In the genomic region with DNA sequence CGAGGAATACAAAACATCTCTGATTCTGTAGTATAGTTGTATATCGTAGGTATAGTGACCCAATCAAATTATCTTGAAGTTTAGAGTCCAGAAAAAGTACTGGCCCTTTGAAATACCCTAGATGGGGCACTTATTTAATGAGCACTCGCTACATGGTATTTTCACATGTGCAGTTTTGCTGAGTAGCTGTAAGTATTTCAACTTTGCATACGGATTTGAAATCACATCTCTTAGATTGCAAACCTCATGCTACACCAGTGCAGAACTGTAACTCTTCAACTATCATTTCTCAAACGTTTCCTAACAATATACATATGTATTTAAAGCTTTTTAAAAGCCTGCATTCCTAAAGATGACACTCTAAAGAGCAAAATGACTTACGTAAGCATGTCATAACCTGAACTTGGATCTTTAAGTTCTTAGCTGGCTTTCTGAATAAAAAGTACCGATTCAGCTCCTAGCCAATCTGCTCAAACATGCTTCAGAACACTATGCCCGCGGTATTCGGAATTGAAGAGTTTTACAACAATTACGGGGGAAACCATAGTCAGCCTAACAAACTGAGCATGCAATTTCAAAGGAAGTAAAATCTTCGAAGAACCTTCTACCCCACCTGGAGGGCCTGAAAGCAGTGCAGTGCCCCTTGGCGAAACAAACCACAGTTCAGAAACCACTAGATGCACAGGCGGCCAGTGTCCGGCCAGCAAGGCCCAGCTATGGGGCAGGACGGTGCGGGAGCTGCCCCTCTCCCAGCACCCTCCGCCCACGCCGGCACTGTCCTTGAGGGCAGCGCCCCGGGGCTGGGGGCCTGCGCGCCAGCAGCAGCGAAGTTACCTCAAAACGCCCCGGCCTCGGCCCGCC, we compare ENCODE assay signal across 8 cellular contexts. TPM values are rescaled to one million over a fixed set of nuclear protein-coding genes. Genes with fewer than 3 reads are reported as not detected.
DNase-seq lines count a peak whose midpoint lies in the region; ATAC-seq and TF ChIP-seq lines count a peak whose summit lies in the region.

No MANE protein-coding gene starts in this region.

- intact Hi-C loops in uterus (cut with DNase I; ENCODE audit: low total_unique reads), result no loop called here

- H3K4me1 Mint-ChIP-seq in activated CD4-positive, alpha-beta T cell treated with anti-CD3 and anti-CD28 coated beads, Interleukin-2, amount 10 ng/mL, durations not matched to agents 7 days and 5 days, result peaks cover 31% of the 10 kb centered on the region
- peaks cover 7 to 9% of the 10 kb centered on the region in 2 donors for H3K4me1 Mint-ChIP-seq in natural killer cell treated with Interleukin-12 subunit alpha and Interleukin-12 subunit beta and Interleukin-15 and Interleukin-18, amount 100 ng/mL, for 72 hours (ENCODE audit: low read depth in 2 of 2)

- H3K36me3 Mint-ChIP-seq in activated CD4-positive, alpha-beta T cell treated with anti-CD3 and anti-CD28 coated beads, Interleukin-2, amount 10 ng/mL, durations not matched to agents 7 days and 5 days (ENCODE audit: low read depth), result peaks cover 15% of the 10 kb centered on the region
- peaks cover 11% of the 10 kb centered on the region for H3K36me3 Mint-ChIP-seq in natural killer cell treated with Interleukin-12 subunit alpha and Interleukin-12 subunit beta and Interleukin-15 and Interleukin-18, amount 100 ng/mL, for 72 hours

- H3K9me3 ChIP-seq in uterus, result no peaks in the 10 kb centered on the region

- ATAC-seq in GM21515 (IDR thresholded peaks at IDR 0.05; ENCODE audit: unreplicated experiment), result peak; percentile 37
- ATAC-seq in natural killer cell treated with Interleukin-12 subunit alpha and Interleukin-12 subunit beta and Interleukin-15 and Interleukin-18, amount 100 ng/mL, for 72 hours, result peak in 1 of 2 donors; percentile 46

- DNase-seq in EH (ENCODE audit: low read depth), result peak; percentile 34
- DNase-seq in HT1080 (ENCODE audit: low read depth), result peak; percentile 23
- DNase-seq in activated CD4-positive, alpha-beta T cell treated with anti-CD3 and anti-CD28 coated beads, Interleukin-2, amount 10 ng/mL, durations not matched to agents 7 days and 5 days, result peak; percentile 15
- DNase-seq in fibroblast of peridontal ligament (ENCODE audit: extremely low read depth), result peak; percentile 36
- peak; percentile 61 for DNase-seq in natural killer cell treated with Interleukin-12 subunit alpha and Interleukin-12 subunit beta and Interleukin-15 and Interleukin-18, amount 100 ng/mL, for 72 hours (ENCODE audit: low spot score)
- peak in 1 of 2 donors; percentile 11 for DNase-seq in uterus
- no peak for DNase-seq in cerebellum (ENCODE audit: low spot score)

- H3K4me3 Mint-ChIP-seq in activated CD4-positive, alpha-beta T cell treated with anti-CD3 and anti-CD28 coated beads, Interleukin-2, amount 10 ng/mL, durations not matched to agents 7 days and 5 days, result peak overlapping the region; percentile 93
- peak overlapping the region; percentile 93 for H3K4me3 Mint-ChIP-seq in natural killer cell treated with Interleukin-12 subunit alpha and Interleukin-12 subunit beta and Interleukin-15 and Interleukin-18, amount 100 ng/mL, for 72 hours

- POLR2A ChIA-PET in activated CD4-positive, alpha-beta T cell treated with anti-CD3 and anti-CD28 coated beads, Interleukin-2, amount 10 ng/mL, durations not matched to agents 7 days and 5 days (lab: Charles Lee), result interaction anchor here (0.6 to 1.2 kb wide), 2 partner anchors 33 to 79 kb away, joined by 3 to 6 read pairs; no protein-coding TSS in a partner anchor

- no peaks in the 10 kb centered on the region for H3K36me3 ChIP-seq in uterus

- peak overlapping the region; percentile 57 to 93 for H3K4me3 ChIP-seq in uterus

- CTCF ChIA-PET in activated CD4-positive, alpha-beta T cell treated with anti-CD3 and anti-CD28 coated beads, Interleukin-2, amount 10 ng/mL, durations not matched to agents 7 days and 5 days (lab: Charles Lee), result interaction anchor here (0.8 kb wide), 1 partner anchor 24 kb away, joined by 3 read pairs; no protein-coding TSS in a partner anchor

- no peaks in the 10 kb centered on the region for H3K27me3 ChIP-seq in uterus

- H3K9me3 Mint-ChIP-seq in activated CD4-positive, alpha-beta T cell treated with anti-CD3 and anti-CD28 coated beads, Interleukin-2, amount 10 ng/mL, durations not matched to agents 7 days and 5 days, result no peaks in the 10 kb centered on the region
- H3K9me3 Mint-ChIP-seq in natural killer cell treated with Interleukin-12 subunit alpha and Interleukin-12 subunit beta and Interleukin-15 and Interleukin-18, amount 100 ng/mL, for 72 hours, result no peaks in the 10 kb centered on the region

- H3K27ac Mint-ChIP-seq in activated CD4-positive, alpha-beta T cell treated with anti-CD3 and anti-CD28 coated beads, Interleukin-2, amount 10 ng/mL, durations not matched to agents 7 days and 5 days, result peak overlapping the region; percentile 94
- H3K27ac Mint-ChIP-seq in natural killer cell treated with Interleukin-12 subunit alpha and Interleukin-12 subunit beta and Interleukin-15 and Interleukin-18, amount 100 ng/mL, for 72 hours, result peak overlapping the region in 1 of 2 donors; percentile 70

- H3K27ac ChIP-seq in uterus, result peak overlapping the region; percentile 79 to 94

- no peak for TF ChIP-seq POLR2A in uterus (IDR thresholded peaks at IDR 0.05)

- no peak for TF ChIP-seq CTCF in uterus (IDR thresholded peaks at IDR 0.05)

- H3K27me3 Mint-ChIP-seq in activated CD4-positive, alpha-beta T cell treated with anti-CD3 and anti-CD28 coated beads, Interleukin-2, amount 10 ng/mL, durations not matched to agents 7 days and 5 days, result peaks cover 20% of the 10 kb centered on the region
- H3K27me3 Mint-ChIP-seq in natural killer cell treated with Interleukin-12 subunit alpha and Interleukin-12 subunit beta and Interleukin-15 and Interleukin-18, amount 100 ng/mL, for 72 hours, result peaks cover 14 to 27% of the 10 kb centered on the region in 2 donors

- H3K4me1 ChIP-seq in uterus, result no peaks in the 10 kb centered on the region

RNA-seq across cellular contexts. Expression of gene FH, which starts 0.9 kb away (rescaled TPM):
- 97.8 and 101 TPM in 2 replicates for total RNA-seq in HT1080 (2014; rRNA removed; shearing (Covaris generic))
- polyA plus RNA-seq in HT1080 (2015; cell fraction: cytosol; rRNA removed), result 90.6 and 97.2 TPM in 2 replicates
- polyA plus RNA-seq in HT1080 (2015; cell fraction: nucleus; rRNA removed), result 106 and 112 TPM in 2 replicates
- total RNA-seq in activated CD4-positive, alpha-beta T cell treated with anti-CD3 and anti-CD28 coated beads, Interleukin-2, amount 10 ng/mL, durations not matched to agents 7 days and 5 days, result 10 to 100 TPM; 63.9 to 66.3 TPM
- total RNA-seq in natural killer cell treated with Interleukin-12 subunit alpha and Interleukin-12 subunit beta and Interleukin-15 and Interleukin-18, amount 100 ng/mL, for 72 hours, result 10 to 100 TPM; 53.8 to 63.6 TPM
- total RNA-seq in uterus (10 to 100 TPM; 11.8 to 48.5 (median 43.5) TPM), cerebellum (65.9 TPM)

RNA-seq across cellular contexts. Expression of gene KMO, which starts 13.5 kb away (rescaled TPM):
- not detected in 2 replicates for total RNA-seq in HT1080 (2014; rRNA removed; shearing (Covaris generic))
- not detected in 2 replicates for polyA plus RNA-seq in HT1080 (2015; cell fraction: cytosol; rRNA removed)
- polyA plus RNA-seq in HT1080 (2015; cell fraction: nucleus; rRNA removed), result not detected in 2 replicates
- total RNA-seq in activated CD4-positive, alpha-beta T cell treated with anti-CD3 and anti-CD28 coated beads, Interleukin-2, amount 10 ng/mL, durations not matched to agents 7 days and 5 days, result under 1 TPM in 1 of 2 experiments, not detected in 1; 0.12 TPM
- not detected for total RNA-seq in natural killer cell treated with Interleukin-12 subunit alpha and Interleukin-12 subunit beta and Interleukin-15 and Interleukin-18, amount 100 ng/mL, for 72 hours
- total RNA-seq in uterus (10 to 100 TPM in 1 of 4 donors, 1 to 10 TPM in 1, under 1 TPM in 2; 0.28 to 22.9 (median 4.5) TPM), cerebellum (not detected)
